In the genomic region with DNA sequence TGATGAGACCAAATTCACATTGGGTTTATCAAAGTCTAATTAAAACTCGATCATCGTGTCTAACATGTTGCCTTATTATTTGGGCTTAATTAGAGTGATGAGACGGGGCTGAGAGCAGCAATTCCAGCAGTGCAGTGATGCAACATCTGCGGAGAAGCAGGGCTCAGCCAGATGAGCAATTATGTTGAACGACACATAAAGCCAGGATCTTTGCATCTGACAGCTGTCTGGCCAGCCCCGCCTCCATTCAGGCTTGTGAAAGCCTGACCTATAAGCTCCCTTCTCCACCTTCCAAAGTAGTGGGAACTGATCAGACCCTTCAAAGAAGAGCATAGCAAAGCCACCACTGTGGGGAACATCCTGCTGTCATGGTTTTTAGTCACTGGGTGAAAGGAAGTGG, we compare ENCODE assay signal across 22 cellular contexts.
"Had no signal": no experiment of that assay in that cellular context is flagged by ENCODE, and none has a peak within 500 bp of the region (broad histone marks: within the 10 kb centered on the region; RNA-seq: fewer than 3 reads in every experiment).

No MANE protein-coding gene starts in this region.

- H3K9me3 ChIP-seq: colonic mucosa, right atrium auricular region, sigmoid colon, thoracic aorta, transverse colon had no signal

- H3K27me3 ChIP-seq: colonic mucosa, right atrium auricular region, sigmoid colon had no signal

- H3K4me3 ChIP-seq: colonic mucosa, hepatocyte, right atrium auricular region, sigmoid colon, skin epidermis, stomach, thoracic aorta, transverse colon had no signal

- H3K27ac ChIP-seq: colonic mucosa, hepatocyte, right atrium auricular region, sigmoid colon, skin epidermis, stomach, thoracic aorta, transverse colon had no signal

- H3K4me1 ChIP-seq: colonic mucosa, right atrium auricular region, sigmoid colon, stomach, transverse colon had no signal

- DNase-seq: colonic mucosa; effector CD4-positive, alpha-beta T cell; endodermal cell; erythroblast; foreskin melanocyte; head of caudate nucleus; left colon; mesendoderm; naive thymus-derived CD4-positive, alpha-beta T cell; nephron progenitor cell; posterior cingulate gyrus; sigmoid colon; stimulated activated CD4-positive, alpha-beta T cell treated with anti-CD3 and anti-CD28 coated beads, Interleukin-2, amount 100 ng/mL, for 24 hours; stimulated activated CD4-positive, alpha-beta T cell treated with anti-CD3 and anti-CD28 coated beads, Interleukin-4, amount 100 ng/mL, for 4 hours; stimulated activated naive CD4-positive, alpha-beta T cell; stomach; substantia nigra; transverse colon had no signal

- H3K36me3 ChIP-seq: colonic mucosa, right atrium auricular region, sigmoid colon, stomach, thoracic aorta, transverse colon had no signal
